ENCODE assay signal across 1 cellular context in genomic region chr1:172443666-172444453, GRCh38.
TF ChIP-seq lines count a peak whose summit lies in the region.

Gene PIGC, minus strand, starts transcription at chr1:172444069. Its CDS starts 1,447 bp downstream, at chr1:172442622.

TF ChIP-seq in K562, 482 proteins besides CTCF, POLR2A, EP300 and RAD21 (continued from another document and continues in another):
- TF ChIP-seq MGA (IDR thresholded peaks at IDR 0.05) = no peak; the same call in 1 of the 2 replicates
- TF ChIP-seq CBX3 (IDR thresholded peaks at IDR 0.05; ENCODE audit: borderline replicate concordance in 1 of 2, low read length in 2 of 2) = peak in 1 of 2 experiments; percentile 85; a peak in 1 of 3 replicates
- no peak for TF ChIP-seq FOS (IDR thresholded peaks at IDR 0.05; ENCODE audit: extremely low read depth, insufficient read length)
- no peak for TF ChIP-seq BDP1 (IDR thresholded peaks at IDR 0.05; ENCODE audit: insufficient read depth, insufficient read length)
- TF ChIP-seq ETS2 (tag; IDR thresholded peaks at IDR 0.05; ENCODE audit: borderline replicate concordance, poor library complexity, severe bottlenecking) = no peak
- peak; percentile 58 for TF ChIP-seq ASH1L (IDR thresholded peaks at IDR 0.05; ENCODE audit: borderline replicate concordance, low read depth, partially characterized antibody)
- TF ChIP-seq GABPA (tag; conservative IDR thresholded peaks at IDR 0.05; ENCODE audit: low read depth) = peak; percentile 95
- TF ChIP-seq CREBBP (IDR thresholded peaks at IDR 0.05; ENCODE audit: low read depth, low read length) = no peak
- TF ChIP-seq STAT5B (CRISPR knock-in tag; IDR thresholded peaks at IDR 0.05) = no peak
- TF ChIP-seq, protein P1, sequence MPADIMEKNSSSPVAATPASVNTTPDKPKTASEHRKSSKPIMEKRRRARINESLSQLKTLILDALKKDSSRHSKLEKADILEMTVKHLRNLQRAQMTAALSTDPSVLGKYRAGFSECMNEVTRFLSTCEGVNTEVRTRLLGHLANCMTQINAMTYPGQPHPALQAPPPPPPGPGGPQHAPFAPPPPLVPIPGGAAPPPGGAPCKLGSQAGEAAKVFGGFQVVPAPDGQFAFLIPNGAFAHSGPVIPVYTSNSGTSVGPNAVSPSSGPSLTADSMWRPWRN (IDR thresholded peaks at IDR 0.05; ENCODE audit: low read depth) = no peak
- TF ChIP-seq, protein P2, sequence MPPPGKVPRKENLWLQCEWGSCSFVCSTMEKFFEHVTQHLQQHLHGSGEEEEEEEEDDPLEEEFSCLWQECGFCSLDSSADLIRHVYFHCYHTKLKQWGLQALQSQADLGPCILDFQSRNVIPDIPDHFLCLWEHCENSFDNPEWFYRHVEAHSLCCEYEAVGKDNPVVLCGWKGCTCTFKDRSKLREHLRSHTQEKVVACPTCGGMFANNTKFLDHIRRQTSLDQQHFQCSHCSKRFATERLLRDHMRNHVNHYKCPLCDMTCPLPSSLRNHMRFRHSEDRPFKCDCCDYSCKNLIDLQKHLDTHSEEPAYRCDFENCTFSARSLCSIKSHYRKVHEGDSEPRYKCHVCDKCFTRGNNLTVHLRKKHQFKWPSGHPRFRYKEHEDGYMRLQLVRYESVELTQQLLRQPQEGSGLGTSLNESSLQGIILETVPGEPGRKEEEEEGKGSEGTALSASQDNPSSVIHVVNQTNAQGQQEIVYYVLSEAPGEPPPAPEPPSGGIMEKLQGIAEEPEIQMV (tag; conservative IDR thresholded peaks at IDR 0.05; ENCODE audit: low read depth) = no peak
- TF ChIP-seq HDAC6 (IDR thresholded peaks at IDR 0.05; ENCODE audit: low read depth, low read length) = no peak
- no peak; the same call in 1 of the 2 replicates for TF ChIP-seq ARID1B (IDR thresholded peaks at IDR 0.05)
- TF ChIP-seq RERE (CRISPR knock-in tag; IDR thresholded peaks at IDR 0.05; ENCODE audit: borderline replicate concordance) = 0 out of 2 replicates have a peak, but pooled peaks have one; percentile 40
- TF ChIP-seq CBX1 (IDR thresholded peaks at IDR 0.05; ENCODE audit: low read depth) = peak; percentile 97
- TF ChIP-seq RFX1 (IDR thresholded peaks at IDR 0.05) = 0 out of 2 replicates have a peak, but pooled peaks have one; percentile 16
- TF ChIP-seq, protein P3, sequence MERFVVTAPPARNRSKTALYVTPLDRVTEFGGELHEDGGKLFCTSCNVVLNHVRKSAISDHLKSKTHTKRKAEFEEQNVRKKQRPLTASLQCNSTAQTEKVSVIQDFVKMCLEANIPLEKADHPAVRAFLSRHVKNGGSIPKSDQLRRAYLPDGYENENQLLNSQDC (CRISPR knock-in tag; IDR thresholded peaks at IDR 0.05) = no peak
- TF ChIP-seq PURB (CRISPR knock-in tag; IDR thresholded peaks at IDR 0.05; ENCODE audit: low read depth) = no peak
- TF ChIP-seq ZNF184 (CRISPR knock-in tag; IDR thresholded peaks at IDR 0.05) = no peak
- TF ChIP-seq MYNN (IDR thresholded peaks at IDR 0.05) = no peak; the same call in none of the 2 replicates
- TF ChIP-seq MYNN (CRISPR knock-in tag; IDR thresholded peaks at IDR 0.05) = no peak
- no peak for TF ChIP-seq ZZZ3 (IDR thresholded peaks at IDR 0.05)
- no peak for TF ChIP-seq ZNF217 (CRISPR knock-in tag; IDR thresholded peaks at IDR 0.05)
- no peak for TF ChIP-seq KLF1 (tag; IDR thresholded peaks at IDR 0.05)
- TF ChIP-seq NBN (IDR thresholded peaks at IDR 0.05; ENCODE audit: low read depth) = peak; percentile 42; the same call in 1 of the 2 replicates
- TF ChIP-seq DNMT1 (IDR thresholded peaks at IDR 0.05) = no peak
- TF ChIP-seq SRF (CRISPR knock-in tag; IDR thresholded peaks at IDR 0.05) = peak in 1 of 2 experiments; percentile 60; a peak in 1 of 4 replicates
- TF ChIP-seq ZNF253 (CRISPR knock-in tag; conservative IDR thresholded peaks at IDR 0.05) = no peak
- no peak for TF ChIP-seq ZNF57 (CRISPR knock-in tag; IDR thresholded peaks at IDR 0.05)
- TF ChIP-seq PTRF (tag; IDR thresholded peaks at IDR 0.05) = no peak
- TF ChIP-seq, protein P4, sequence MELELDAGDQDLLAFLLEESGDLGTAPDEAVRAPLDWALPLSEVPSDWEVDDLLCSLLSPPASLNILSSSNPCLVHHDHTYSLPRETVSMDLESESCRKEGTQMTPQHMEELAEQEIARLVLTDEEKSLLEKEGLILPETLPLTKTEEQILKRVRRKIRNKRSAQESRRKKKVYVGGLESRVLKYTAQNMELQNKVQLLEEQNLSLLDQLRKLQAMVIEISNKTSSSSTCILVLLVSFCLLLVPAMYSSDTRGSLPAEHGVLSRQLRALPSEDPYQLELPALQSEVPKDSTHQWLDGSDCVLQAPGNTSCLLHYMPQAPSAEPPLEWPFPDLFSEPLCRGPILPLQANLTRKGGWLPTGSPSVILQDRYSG (tag; conservative IDR thresholded peaks at IDR 0.05; ENCODE audit: low read depth) = no peak
- TF ChIP-seq RAD51 (IDR thresholded peaks at IDR 0.05; ENCODE audit: borderline replicate concordance, low read depth) = no peak; the same call in 1 of the 2 replicates
- TF ChIP-seq NCOA1 (IDR thresholded peaks at IDR 0.05; ENCODE audit: low read depth) = peak; percentile 83
- TF ChIP-seq L3MBTL2 (IDR thresholded peaks at IDR 0.05) = peak; percentile 73; the same call in 1 of the 2 replicates
- TF ChIP-seq CBX2 (IDR thresholded peaks at IDR 0.05; ENCODE audit: insufficient read depth, low read length, poor library complexity, severe bottlenecking) = no peak
- TF ChIP-seq, protein P5, sequence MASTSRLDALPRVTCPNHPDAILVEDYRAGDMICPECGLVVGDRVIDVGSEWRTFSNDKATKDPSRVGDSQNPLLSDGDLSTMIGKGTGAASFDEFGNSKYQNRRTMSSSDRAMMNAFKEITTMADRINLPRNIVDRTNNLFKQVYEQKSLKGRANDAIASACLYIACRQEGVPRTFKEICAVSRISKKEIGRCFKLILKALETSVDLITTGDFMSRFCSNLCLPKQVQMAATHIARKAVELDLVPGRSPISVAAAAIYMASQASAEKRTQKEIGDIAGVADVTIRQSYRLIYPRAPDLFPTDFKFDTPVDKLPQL (IDR thresholded peaks at IDR 0.05; ENCODE audit: extremely low read depth, insufficient read length) = no peak
- no peak; the same call in 1 of the 2 replicates for TF ChIP-seq NR4A1 (CRISPR knock-in tag; IDR thresholded peaks at IDR 0.05)
- TF ChIP-seq NR4A1 (tag; IDR thresholded peaks at IDR 0.05) = peak; percentile 67
- no peak for TF ChIP-seq KLF13 (tag; IDR thresholded peaks at IDR 0.05; ENCODE audit: borderline replicate concordance, low read depth)
- TF ChIP-seq SIRT6 (IDR thresholded peaks at IDR 0.05; ENCODE audit: low read depth, low read length) = no peak
